Comparison of ENCODE assay signal across 11 cellular contexts in genomic region chr11:407651-408080, GRCh38. TPM values are rescaled to one million over a fixed set of nuclear protein-coding genes. Genes with fewer than 3 reads are reported as not detected.
DNase-seq lines count a peak whose midpoint lies in the region; ATAC-seq and TF ChIP-seq lines count a peak whose summit lies in the region.
"Had no signal": no experiment of that assay in that cellular context is flagged by ENCODE, and none has a peak within 500 bp of the region (broad histone marks: within the 10 kb centered on the region; RNA-seq: fewer than 3 reads in every experiment).

No MANE protein-coding gene starts in this region.

- peaks cover 2% of the 10 kb centered on the region; the same call in 1 of the 2 replicates for H3K79me2 ChIP-seq in Loucy (ENCODE audit: insufficient read depth, low read length)

- no peaks in the 10 kb centered on the region for H3K9me3 Mint-ChIP-seq in activated T-cell treated with anti-CD3 and anti-CD28 coated beads, Interleukin-2, amount 50 U/mL, for 24 hours
- no peaks in the 10 kb centered on the region for H3K9me3 Mint-ChIP-seq in stimulated activated effector memory CD8-positive, alpha-beta T cell treated with anti-CD3 and anti-CD28 coated beads, Interleukin-12 subunit alpha, Interleukin-12 subunit beta, amount 100 ng/mL, for 72 hours

- peaks cover 4% of the 10 kb centered on the region for H4K20me1 ChIP-seq in Loucy (ENCODE audit: insufficient read depth, low read length, poor library complexity, severe bottlenecking)

- no peak for TF ChIP-seq CTCF in Loucy (conservative IDR thresholded peaks at IDR 0.05; ENCODE audit: low read length)
- TF ChIP-seq CTCF in heart left ventricle (IDR thresholded peaks at IDR 0.05): no peak

- H3K27me3 Mint-ChIP-seq in activated T-cell treated with anti-CD3 and anti-CD28 coated beads, Interleukin-2, amount 50 U/mL, for 24 hours: no peaks in the 10 kb centered on the region

- no peaks in the 10 kb centered on the region for H3K27me3 ChIP-seq in Loucy (ENCODE audit: insufficient read depth, low read length, poor library complexity, severe bottlenecking)
- H3K27me3 ChIP-seq in heart left ventricle: peaks cover 0 to 8% (median 0%) of the 10 kb centered on the region in 9 donors
- H3K27me3 ChIP-seq: tibial nerve had no signal

- H3K4me3 Mint-ChIP-seq in activated T-cell treated with anti-CD3 and anti-CD28 coated beads, Interleukin-2, amount 50 U/mL, for 24 hours: no peak overlapping the region
- H3K4me3 Mint-ChIP-seq in stimulated activated effector memory CD8-positive, alpha-beta T cell treated with anti-CD3 and anti-CD28 coated beads, Interleukin-12 subunit alpha, Interleukin-12 subunit beta, amount 100 ng/mL, for 72 hours: peak overlapping the region; percentile 45

- no peak for DNase-seq in activated T-cell treated with anti-CD3 and anti-CD28 coated beads, Interleukin-2, amount 50 U/mL, for 24 hours
- DNase-seq in activated T-cell treated with anti-CD3 and anti-CD28 coated beads for 4 hours (no peak), heart left ventricle (peak in 1 of 5 donors; percentile 31), mucosa of gallbladder (ENCODE audit: low spot score) (no peak), erythroblast (lab: John Stamatoyannopoulos, UW) (no peak)
- no peak for DNase-seq in stimulated activated effector memory CD8-positive, alpha-beta T cell treated with anti-CD3 and anti-CD28 coated beads, Interleukin-12 subunit alpha, Interleukin-12 subunit beta, amount 100 ng/mL, for 72 hours (ENCODE audit: low spot score in 2 of 2)
- no peak for DNase-seq in stimulated activated CD4-positive, alpha-beta T cell treated with anti-CD3 and anti-CD28 coated beads, Interleukin-12 subunit alpha, Interleukin-12 subunit beta, amount 100 ng/mL, for 4 hours

- no peaks in the 10 kb centered on the region for H3K9me2 ChIP-seq in Loucy (replicated peaks; ENCODE audit: low read depth, low read length)

- H3K9me3 ChIP-seq in Loucy (ENCODE audit: insufficient read depth, low read depth, low read length) (no peaks in the 10 kb centered on the region), heart left ventricle (no peaks in the 10 kb centered on the region)
- H3K9me3 ChIP-seq: tibial nerve had no signal

- WGBS in heart left ventricle, 4 donors: 69 to 81% (median 75%) methylated on average over 20 to 28 of the region's 28 CpGs

- H3K4me3 ChIP-seq in Loucy (ENCODE audit: low read length, poor library complexity, severe bottlenecking): peak overlapping the region; percentile 56
- peak overlapping the region in 8 of 12 donors; percentile 25 to 70 (median 54) for H3K4me3 ChIP-seq in heart left ventricle

- peak overlapping the region; percentile 59 for H3K4me2 ChIP-seq in Loucy (ENCODE audit: low read depth, low read length, poor library complexity, severe bottlenecking)

- no peaks in the 10 kb centered on the region for H3K36me3 Mint-ChIP-seq in activated T-cell treated with anti-CD3 and anti-CD28 coated beads, Interleukin-2, amount 50 U/mL, for 24 hours (ENCODE audit: low read depth)
- H3K36me3 Mint-ChIP-seq in stimulated activated effector memory CD8-positive, alpha-beta T cell treated with anti-CD3 and anti-CD28 coated beads, Interleukin-12 subunit alpha, Interleukin-12 subunit beta, amount 100 ng/mL, for 72 hours: peaks cover 13% of the 10 kb centered on the region

- ATAC-seq in heart left ventricle: peak in 2 of 4 donors; percentile 2 to 4
- ATAC-seq in stimulated activated effector memory CD8-positive, alpha-beta T cell treated with anti-CD3 and anti-CD28 coated beads, Interleukin-12 subunit alpha, Interleukin-12 subunit beta, amount 100 ng/mL, for 72 hours: peak; percentile 1

- no peak for TF ChIP-seq POLR2A in heart left ventricle (IDR thresholded peaks at IDR 0.05)
- TF ChIP-seq POLR2A in erythroblast (IDR thresholded peaks at IDR 0.05; ENCODE audit: low read length): no peak

- no peaks in the 10 kb centered on the region; the same call in 1 of the 2 replicates for H3F3A ChIP-seq in Loucy (ENCODE audit: low read depth)

- peak overlapping the region in 8 of 12 donors; percentile 22 to 76 (median 46) for H3K27ac ChIP-seq in heart left ventricle

- H3K4me1 ChIP-seq in Loucy (ENCODE audit: insufficient read depth, low read length, poor library complexity, severe bottlenecking): peaks cover 41% of the 10 kb centered on the region
- H3K4me1 ChIP-seq in heart left ventricle: peaks cover 0 to 24% (median 15%) of the 10 kb centered on the region in 12 donors

- peaks cover 12% of the 10 kb centered on the region for H3K4me1 Mint-ChIP-seq in activated T-cell treated with anti-CD3 and anti-CD28 coated beads, Interleukin-2, amount 50 U/mL, for 24 hours (ENCODE audit: low read depth)
- peaks cover 6% of the 10 kb centered on the region for H3K4me1 Mint-ChIP-seq in stimulated activated effector memory CD8-positive, alpha-beta T cell treated with anti-CD3 and anti-CD28 coated beads, Interleukin-12 subunit alpha, Interleukin-12 subunit beta, amount 100 ng/mL, for 72 hours

- H3K36me3 ChIP-seq in Loucy (ENCODE audit: insufficient read depth, low read length) (no peaks in the 10 kb centered on the region), heart left ventricle (no peaks in the 10 kb centered on the region)
- H3K36me3 ChIP-seq: tibial nerve had no signal

- intact Hi-C loops in heart left ventricle (cut with DNase I): loop anchor here in 9 of 10 donors (2.0 to 10.0 kb wide), 6 partner anchors 40 to 110 kb away; partner anchors contain the start of genes RNH1 (in 2 of the 9) and PTDSS2 (in 1 of the 9)

- H3K27ac Mint-ChIP-seq in activated T-cell treated with anti-CD3 and anti-CD28 coated beads, Interleukin-2, amount 50 U/mL, for 24 hours: peak overlapping the region; percentile 40
- H3K27ac Mint-ChIP-seq in stimulated activated effector memory CD8-positive, alpha-beta T cell treated with anti-CD3 and anti-CD28 coated beads, Interleukin-12 subunit alpha, Interleukin-12 subunit beta, amount 100 ng/mL, for 72 hours: no peak overlapping the region

- H2AFZ ChIP-seq in Loucy (ENCODE audit: low read length): no peak overlapping the region

- no peak overlapping the region for H3K9ac ChIP-seq in Loucy (ENCODE audit: low read depth, low read length, poor library complexity, severe bottlenecking)

RNA-seq across cellular contexts. Expression of gene SIGIRR, which starts 7.1 kb away (rescaled TPM):
- 10 to 100 TPM; 22.6 to 65.6 (median 30.4) TPM for total RNA-seq in heart left ventricle
- polyA plus RNA-seq in heart left ventricle: 100 to 1,000 TPM in 1 of 2 donors, 10 to 100 TPM in 1; 41.2 to 105 TPM
- total RNA-seq in mucosa of gallbladder: 152 TPM

RNA-seq across cellular contexts. Expression of gene PKP3, which starts 13.7 kb away (rescaled TPM):
- total RNA-seq in heart left ventricle (1 to 10 TPM in 5 of 9 donors, under 1 TPM in 4; 0.15 to 2.0 (median 1.0) TPM), mucosa of gallbladder (70.8 TPM)
- polyA plus RNA-seq in heart left ventricle: under 1 TPM; 0.17 to 0.34 TPM
- total RNA-seq: mononuclear cell had no signal

RNA-seq across cellular contexts. Expression of gene ANO9, which starts 34.1 kb away (rescaled TPM):
- total RNA-seq in heart left ventricle: 1 to 10 TPM in 2 of 9 donors, under 1 TPM in 1, not detected in 6; 0.21 to 3.1 (median 2.7) TPM
- under 1 TPM; 0.07 to 0.19 TPM for polyA plus RNA-seq in heart left ventricle
- 49.3 TPM for total RNA-seq in mucosa of gallbladder
- total RNA-seq: LHCN-M2 had no signal

RNA-seq across cellular contexts. Expression of gene B4GALNT4, which starts 38.4 kb away (rescaled TPM):
- total RNA-seq in heart left ventricle: 1 to 10 TPM in 2 of 9 donors, under 1 TPM in 5, not detected in 2; 0.28 to 1.9 (median 0.67) TPM
- under 1 TPM; 0.68 to 0.91 TPM for polyA plus RNA-seq in heart left ventricle
- 3.4 TPM for total RNA-seq in mucosa of gallbladder

RNA-seq across cellular contexts. Expression of gene PTDSS2, which starts 42.4 kb away (rescaled TPM):
- total RNA-seq in heart left ventricle: 10 to 100 TPM; 20.3 to 43.0 (median 25.7) TPM
- polyA plus RNA-seq in heart left ventricle: 10 to 100 TPM; 33.1 to 36.2 TPM
- 36.6 TPM for total RNA-seq in mucosa of gallbladder

Comparison
In these comparisons a context has a peak if more than half of its experiments do, and no peak if none do; other contexts are left out.
1. RNA of gene PKP3, which starts 13.7 kb away (total RNA-seq): 70.8 TPM in mucosa of gallbladder (single experiment); 0.15 to 2.0 TPM in heart left ventricle; every median in the first group is over 10 times any median in the second.
2. RNA of gene ANO9, which starts 34.1 kb away (total RNA-seq): 49.3 TPM in mucosa of gallbladder (single experiment); 0.21 to 3.1 TPM in heart left ventricle; every median in the first group is over 10 times any median in the second.